ENCODE assay signal across 17 cellular contexts in the genomic region with DNA sequence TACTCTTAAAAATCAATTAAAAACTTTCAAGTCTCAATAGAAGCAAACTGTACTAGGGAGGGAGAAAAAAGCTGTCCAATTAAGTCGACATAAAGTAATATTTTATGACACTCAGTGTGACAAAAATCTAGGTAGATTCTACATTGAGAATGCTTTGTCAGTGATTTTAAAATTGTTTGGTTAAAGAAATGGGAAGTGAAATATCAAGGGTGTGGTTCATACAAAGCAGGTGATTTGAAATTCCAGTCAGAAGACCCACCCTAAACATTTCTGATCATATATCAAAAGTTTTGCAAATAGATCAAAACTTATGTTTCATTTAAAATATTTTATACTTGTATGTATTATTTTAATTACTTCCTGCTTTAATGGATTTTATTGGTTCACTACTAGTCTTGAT.
DNase-seq lines count a peak whose midpoint lies in the region; ATAC-seq, FAIRE-seq and TF ChIP-seq lines count a peak whose summit lies in the region.
"Had no signal": no experiment of that assay in that cellular context is flagged by ENCODE, and none has a peak within 500 bp of the region (broad histone marks: within the 10 kb centered on the region; RNA-seq: fewer than 3 reads in every experiment).

No MANE protein-coding gene starts in this region.

- H3K79me2 ChIP-seq in OCI-LY3 (ENCODE audit: low read length) = no peaks in the 10 kb centered on the region
- no peaks in the 10 kb centered on the region for H3K79me2 ChIP-seq in Karpas-422 (ENCODE audit: low read length)

- H3K36me3 Mint-ChIP-seq in memory B cell = no peaks in the 10 kb centered on the region
- H3K36me3 Mint-ChIP-seq: CD4-positive, CD25-positive, alpha-beta regulatory T cell; CD8-positive, alpha-beta T cell had no signal

- H4K20me1 ChIP-seq in OCI-LY3 (ENCODE audit: insufficient read depth, low read length) = no peaks in the 10 kb centered on the region
- H4K20me1 ChIP-seq in Karpas-422 (ENCODE audit: insufficient read depth, low read depth, low read length) = no peaks in the 10 kb centered on the region

- FAIRE-seq in GM12891 (lab: Jason Lieb, UNC) = no peak

- no peak for TF ChIP-seq CTCF in OCI-LY3 (IDR thresholded peaks at IDR 0.05; ENCODE audit: low read depth, low read length)

- H3K4me3 Mint-ChIP-seq in memory B cell = peak overlapping the region; percentile 9
- H3K4me3 Mint-ChIP-seq: CD4-positive, CD25-positive, alpha-beta regulatory T cell; CD8-positive, alpha-beta T cell; GM23338; H9 had no signal

- H3K9ac ChIP-seq in OCI-LY3 (ENCODE audit: low read length) = peak overlapping the region; percentile 67
- no peak overlapping the region for H3K9ac ChIP-seq in Karpas-422 (ENCODE audit: low read length)

- TF ChIP-seq POLR2A in GM12891 (IDR thresholded peaks at IDR 0.05; ENCODE audit: low read depth, low read length) = no peak

- no peaks in the 10 kb centered on the region for H3K9me2 ChIP-seq in Karpas-422 (replicated peaks; ENCODE audit: insufficient read depth, low read length)

- no peaks in the 10 kb centered on the region for H3K9me3 ChIP-seq in OCI-LY3 (ENCODE audit: insufficient read depth, low read length)
- H3K9me3 ChIP-seq in Karpas-422 (ENCODE audit: low read length) = peaks cover 3% of the 10 kb centered on the region
- H3K9me3 ChIP-seq: Caco-2 had no signal

- H3K27ac Mint-ChIP-seq in memory B cell = no peak overlapping the region
- H3K27ac Mint-ChIP-seq: CD4-positive, CD25-positive, alpha-beta regulatory T cell; CD8-positive, alpha-beta T cell; GM23338; H9 had no signal

- H3K27me3 ChIP-seq in OCI-LY3 (ENCODE audit: low read depth, low read length) (no peaks in the 10 kb centered on the region), Karpas-422 (ENCODE audit: low read length) (no peaks in the 10 kb centered on the region)

- peaks cover 16% of the 10 kb centered on the region for H3K36me3 ChIP-seq in OCI-LY3 (replicated peaks; ENCODE audit: low read depth, low read length)
- H3K36me3 ChIP-seq in Karpas-422 (ENCODE audit: insufficient read depth, low read length) = no peaks in the 10 kb centered on the region

- H3K27me3 Mint-ChIP-seq in memory B cell = no peaks in the 10 kb centered on the region
- H3K27me3 Mint-ChIP-seq: CD4-positive, CD25-positive, alpha-beta regulatory T cell had no signal

- H3K9me3 Mint-ChIP-seq in memory B cell = no peaks in the 10 kb centered on the region
- H3K9me3 Mint-ChIP-seq: CD8-positive, alpha-beta T cell; GM23338; H9 had no signal

- peak overlapping the region; percentile 86 for H3K27ac ChIP-seq in OCI-LY3 (ENCODE audit: low read length)
- no peak overlapping the region for H3K27ac ChIP-seq in Karpas-422 (ENCODE audit: low read length)

- H3K4me1 ChIP-seq in OCI-LY3 (ENCODE audit: low read length) (peaks cover 57% of the 10 kb centered on the region), Karpas-422 (ENCODE audit: low read length) (no peaks in the 10 kb centered on the region)
- H3K4me1 ChIP-seq: Caco-2 had no signal

- peak overlapping the region; percentile 43 for H3K4me3 ChIP-seq in OCI-LY3 (ENCODE audit: low read length)
- no peak overlapping the region for H3K4me3 ChIP-seq in Karpas-422 (ENCODE audit: low read length)
- H3K4me3 ChIP-seq: GM23338 had no signal

- DNase-seq in GM12891 (ENCODE audit: insufficient read length, low spot score) (no peak), memory B cell (ENCODE audit: low spot score in 2 of 2) (no peak), NCI-H2171 (lab: John Stamatoyannopoulos, UW) (no peak), nucleus accumbens (lab: John Stamatoyannopoulos, UW) (no peak), Karpas-422 (no peak)
- DNase-seq: C1 segment of cervical spinal cord; Caco-2; CD4-positive, CD25-positive, alpha-beta regulatory T cell; CD8-positive, alpha-beta T cell; DMS 273 treated with DMSO at 0.1 percent for 48 hours; DMS79; EL; GDM1; H9 had no signal

- H3K4me2 ChIP-seq in OCI-LY3 (ENCODE audit: low read length) (peak overlapping the region; percentile 66), Karpas-422 (ENCODE audit: low read depth, low read length, poor library complexity, severe bottlenecking) (no peak overlapping the region)
- H3K4me2 ChIP-seq: GM23338 had no signal

- H2AFZ ChIP-seq in OCI-LY3 (ENCODE audit: low read depth, low read length) = no peak overlapping the region
- no peak overlapping the region for H2AFZ ChIP-seq in Karpas-422 (ENCODE audit: low read length)
- H2AFZ ChIP-seq: GM23338 had no signal

- peaks cover 13% of the 10 kb centered on the region for H3K4me1 Mint-ChIP-seq in memory B cell
- H3K4me1 Mint-ChIP-seq: CD4-positive, CD25-positive, alpha-beta regulatory T cell had no signal

- ATAC-seq in memory B cell (ENCODE audit: low read depth) = peak; percentile 59
- ATAC-seq: CD8-positive, alpha-beta T cell; GM23338; HCT116 had no signal

TF ChIP-seq in GM12891, 5 proteins besides CTCF, POLR2A, EP300 and RAD21:
- no peak for TF ChIP-seq POU2F2 (IDR thresholded peaks at IDR 0.05; ENCODE audit: low read depth, low read length)
- peak; percentile 63 for TF ChIP-seq SPI1 (IDR thresholded peaks at IDR 0.05; ENCODE audit: low read depth, low read length)
- no peak for TF ChIP-seq PAX5 (IDR thresholded peaks at IDR 0.05; ENCODE audit: insufficient read depth, low read length, severe bottlenecking)
- no peak for TF ChIP-seq POLR2AphosphoS5 (IDR thresholded peaks at IDR 0.05; ENCODE audit: low read depth, low read length)
- TF ChIP-seq TAF1 (IDR thresholded peaks at IDR 0.05; ENCODE audit: low read depth, low read length) = no peak
